ENCODE assay signal across 1 cellular context in the genomic region with DNA sequence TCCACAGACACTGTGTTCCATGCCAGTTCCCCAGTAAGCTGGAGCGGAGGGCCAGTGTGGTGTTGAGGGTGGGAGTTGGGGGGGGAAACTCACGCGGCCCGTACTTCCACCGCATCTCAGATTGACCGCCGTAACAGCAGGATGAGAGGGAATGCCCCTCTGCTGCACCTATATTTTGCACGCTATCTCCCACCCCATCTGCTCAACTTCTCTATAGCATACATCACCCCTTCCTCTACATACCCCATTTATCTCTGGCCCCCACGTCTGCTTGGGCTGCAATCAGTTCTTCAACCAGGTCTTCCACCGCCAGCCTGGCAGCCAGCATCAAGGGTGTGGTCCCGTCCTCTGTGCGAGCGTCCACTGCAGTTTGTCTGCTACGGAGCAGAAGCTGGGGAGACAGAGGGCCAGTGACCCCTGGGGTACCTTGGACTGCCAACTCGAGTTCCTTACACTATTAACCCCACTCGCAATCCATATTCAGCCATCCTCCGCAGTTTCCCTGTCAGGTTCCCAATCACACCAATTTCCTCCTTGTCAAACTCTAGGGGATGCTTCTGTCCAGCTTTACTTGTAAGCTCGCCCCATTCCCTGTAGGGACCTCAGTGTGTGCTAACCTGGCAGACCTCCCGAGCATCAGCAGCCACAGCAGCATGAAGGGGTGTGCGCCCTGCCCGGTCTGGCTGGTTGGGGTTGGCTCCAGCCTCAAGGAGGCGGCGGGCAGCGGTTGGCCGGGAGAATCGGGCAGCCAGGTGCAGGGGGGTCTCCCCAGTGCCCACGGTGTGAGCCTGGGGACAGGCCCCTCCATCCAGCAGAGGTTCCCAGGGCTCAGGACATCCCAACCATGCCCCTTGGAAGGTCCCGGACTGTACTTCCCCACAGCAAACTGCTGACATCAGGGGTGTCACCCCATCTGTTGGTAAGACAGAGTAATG.
A peak's percentile ranks its signal among the peaks of the same experiment; 100 is the strongest.
TF ChIP-seq lines count a peak whose summit lies in the region.

No MANE protein-coding gene starts in this region.

TF ChIP-seq in H1, 55 proteins besides CTCF, POLR2A, EP300 and RAD21:
- TF ChIP-seq POLR2AphosphoS5 (IDR thresholded peaks at IDR 0.05; ENCODE audit: low read depth, low read length) (peak; percentile 41; the same call in 1 of the 2 replicates), ZNF274 (IDR thresholded peaks at IDR 0.05; ENCODE audit: borderline replicate concordance, extremely low read depth, low read length) (no peak), HDAC2 (IDR thresholded peaks at IDR 0.05; ENCODE audit: borderline replicate concordance in 1 of 2, low read depth in 2 of 2, low read length in 2 of 2) (0 out of 4 replicates have a peak, but pooled peaks of 1 of the 2 experiments have one; percentile 27), TAF1 (IDR thresholded peaks at IDR 0.05; ENCODE audit: low read depth, low read length) (0 out of 2 replicates have a peak, but pooled peaks have one; percentile 31), SP2 (IDR thresholded peaks at IDR 0.05; ENCODE audit: low read length) (no peak), EGR1 (IDR thresholded peaks at IDR 0.05; ENCODE audit: borderline replicate concordance, low read depth, low read length) (no peak), SIX5 (IDR thresholded peaks at IDR 0.05; ENCODE audit: low read depth, low read length) (no peak), CBX5 (IDR thresholded peaks at IDR 0.05; ENCODE audit: low read depth, low read length) (no peak), GTF2F1 (IDR thresholded peaks at IDR 0.05; ENCODE audit: borderline replicate concordance, low read depth, low read length) (0 out of 2 replicates have a peak, but pooled peaks have one; percentile 7)
- TF ChIP-seq, protein P1, sequence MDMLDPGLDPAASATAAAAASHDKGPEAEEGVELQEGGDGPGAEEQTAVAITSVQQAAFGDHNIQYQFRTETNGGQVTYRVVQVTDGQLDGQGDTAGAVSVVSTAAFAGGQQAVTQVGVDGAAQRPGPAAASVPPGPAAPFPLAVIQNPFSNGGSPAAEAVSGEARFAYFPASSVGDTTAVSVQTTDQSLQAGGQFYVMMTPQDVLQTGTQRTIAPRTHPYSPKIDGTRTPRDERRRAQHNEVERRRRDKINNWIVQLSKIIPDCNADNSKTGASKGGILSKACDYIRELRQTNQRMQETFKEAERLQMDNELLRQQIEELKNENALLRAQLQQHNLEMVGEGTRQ (IDR thresholded peaks at IDR 0.05; ENCODE audit: low read length) = no peak
- TF ChIP-seq, protein P2, sequence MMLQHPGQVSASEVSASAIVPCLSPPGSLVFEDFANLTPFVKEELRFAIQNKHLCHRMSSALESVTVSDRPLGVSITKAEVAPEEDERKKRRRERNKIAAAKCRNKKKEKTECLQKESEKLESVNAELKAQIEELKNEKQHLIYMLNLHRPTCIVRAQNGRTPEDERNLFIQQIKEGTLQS (IDR thresholded peaks at IDR 0.05; ENCODE audit: insufficient read depth, low read depth, low read length) = no peak
TF ChIP-seq in H1: peak in this region for 4.
